In the genomic region with DNA sequence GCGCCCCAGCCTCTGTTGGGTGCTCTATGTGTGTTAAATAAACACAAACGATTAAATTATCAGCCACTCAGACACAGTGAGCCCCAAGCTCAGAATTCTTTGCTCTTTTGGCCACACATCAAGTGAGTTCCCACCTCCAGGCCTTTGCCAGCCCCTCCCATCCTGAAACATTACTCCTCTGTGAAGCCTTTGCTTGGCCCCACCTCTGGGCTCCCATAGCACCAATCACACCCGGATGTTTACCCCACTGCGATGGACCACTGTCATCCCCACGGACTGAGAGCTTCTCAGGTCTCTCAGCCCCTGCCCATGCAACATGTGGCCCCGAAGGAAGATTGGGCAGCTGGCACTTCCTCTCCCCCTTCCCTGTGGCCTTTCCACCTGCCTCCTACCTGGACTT, we compare ENCODE assay signal across 28 cellular contexts.
A peak's percentile ranks its signal among the peaks of the same experiment; 100 is the strongest.
DNase-seq lines count a peak whose midpoint lies in the region; ATAC-seq and TF ChIP-seq lines count a peak whose summit lies in the region.
"Had no signal": no experiment of that assay in that cellular context is flagged by ENCODE, and none has a peak within 500 bp of the region (broad histone marks: within the 10 kb centered on the region; RNA-seq: fewer than 3 reads in every experiment).

No MANE protein-coding gene starts in this region.

- H3K4me3 Mint-ChIP-seq in activated T-cell treated with anti-CD3 and anti-CD28 coated beads, Interleukin-2, amount 50 U/mL, for 24 hours: no peak overlapping the region
- H3K4me3 Mint-ChIP-seq in GM23338: no peak overlapping the region
- H3K4me3 Mint-ChIP-seq in chondrocyte (ENCODE audit: unreplicated experiment): no peak overlapping the region
- H3K4me3 Mint-ChIP-seq: activated CD4-positive, alpha-beta memory T cell treated with anti-CD3 and anti-CD28 coated beads, Interleukin-2, amount 10 ng/mL, durations not matched to agents 7 days and 5 days; HFFc6; nephron; T-helper 1 cell treated with Interleukin-12 subunit alpha and Interleukin-12 subunit beta and Interleukin-4 antibody, amounts not matched to agents 30 μg/mL and 1 μg/mL, for 36 hours had no signal

- no peak overlapping the region for H2BK5ac ChIP-seq in neuronal stem cell (ENCODE audit: low read length)

- DNase-seq in activated T-cell treated with anti-CD3 and anti-CD28 coated beads, Interleukin-2, amount 50 U/mL, for 24 hours: no peak
- DNase-seq in activated T-cell treated with anti-CD3 and anti-CD28 coated beads, Interleukin-2, amount 50 U/mL, for 48 hours: no peak
- no peak for DNase-seq in GM23338 (ENCODE audit: low spot score)
- DNase-seq in neuronal stem cell (ENCODE audit: low spot score): no peak
- no peak for DNase-seq in chondrocyte (ENCODE audit: low spot score)
- no peak for DNase-seq in cerebellar nuclear complex (lab: John Stamatoyannopoulos, UW)
- DNase-seq: activated CD4-positive, alpha-beta memory T cell treated with anti-CD3 and anti-CD28 coated beads, Interleukin-2, amount 10 ng/mL, durations not matched to agents 7 days and 5 days; cortex of kidney; DMS153; effector memory CD4-positive, alpha-beta T cell; GM23248; HFFc6; left cardiac atrium; mammary epithelial cell; NCI-H2029 treated with DMSO at 0.1 percent for 48 hours; NCI-H2227 treated with DMSO at 0.1 percent for 48 hours; NCI-H69; stimulated activated CD4-positive, alpha-beta T cell treated with anti-CD3 and anti-CD28 coated beads, Interleukin-4, amount 100 ng/mL, for 24 hours had no signal

- H3K9ac ChIP-seq in OCI-LY1 (ENCODE audit: low read length) (peak overlapping the region; percentile 53; the same call in 1 of the 2 replicates), neuronal stem cell (ENCODE audit: low read depth, low read length, poor library complexity) (peak overlapping the region; percentile 30)
- H3K9ac ChIP-seq: GM23248 had no signal

- H3K18ac ChIP-seq in neuronal stem cell (ENCODE audit: low read length): peak overlapping the region; percentile 40

- no peaks in the 10 kb centered on the region for H3K4me1 ChIP-seq in GM23338 (ENCODE audit: insufficient read depth)
- peaks cover 58% of the 10 kb centered on the region for H3K4me1 ChIP-seq in OCI-LY1 (ENCODE audit: insufficient read depth, low read length, severe bottlenecking)
- no peaks in the 10 kb centered on the region for H3K4me1 ChIP-seq in neuronal stem cell (ENCODE audit: control insufficient read depth in 2 of 2, insufficient read depth in 1 of 2, low read depth in 1 of 2, low read length in 2 of 2)
- H3K4me1 ChIP-seq: tibial nerve had no signal

- no peak overlapping the region for H2BK12ac ChIP-seq in neuronal stem cell (ENCODE audit: low read length)

- H3K9me3 ChIP-seq in OCI-LY1 (ENCODE audit: low read length) (no peaks in the 10 kb centered on the region), neuronal stem cell (replicated peaks in 1 of 2; ENCODE audit: control insufficient read depth in 2 of 2, insufficient read depth in 1 of 2, low read depth in 1 of 2, low read length in 2 of 2) (no peaks in the 10 kb centered on the region)
- H3K9me3 ChIP-seq: tibial nerve had no signal

- no peaks in the 10 kb centered on the region for H3K4me1 Mint-ChIP-seq in activated T-cell treated with anti-CD3 and anti-CD28 coated beads, Interleukin-2, amount 50 U/mL, for 24 hours (ENCODE audit: low read depth)
- H3K4me1 Mint-ChIP-seq in GM23338: peaks cover 9% of the 10 kb centered on the region; the same call in 1 of the 3 replicates
- peaks cover 6% of the 10 kb centered on the region for H3K4me1 Mint-ChIP-seq in chondrocyte (ENCODE audit: low read depth)

- H3K36me3 ChIP-seq in GM23338 (ENCODE audit: insufficient read depth) (no peaks in the 10 kb centered on the region; the same call in 1 of the 2 replicates), OCI-LY1 (ENCODE audit: insufficient read depth, low read length) (peaks cover 92% of the 10 kb centered on the region), neuronal stem cell (replicated peaks in 1 of 2; ENCODE audit: control insufficient read depth in 2 of 2, insufficient read depth in 2 of 2, low read length in 2 of 2) (peaks cover 42 to 100% of the 10 kb centered on the region in 2 donors)

- H2BK120ac ChIP-seq in neuronal stem cell (ENCODE audit: low read depth, low read length): no peak overlapping the region

- H2BK15ac ChIP-seq in neuronal stem cell (ENCODE audit: low read length): no peak overlapping the region

- no peaks in the 10 kb centered on the region for H3K79me1 ChIP-seq in neuronal stem cell (ENCODE audit: low read depth, low read length)

- TF ChIP-seq CTCF in GM23338 (conservative IDR thresholded peaks at IDR 0.05; ENCODE audit: low read depth in 2 of 2) (no peak), OCI-LY1 (IDR thresholded peaks at IDR 0.05; ENCODE audit: low read length) (no peak), chondrocyte (IDR thresholded peaks at IDR 0.05) (no peak)

- H3K4ac ChIP-seq in neuronal stem cell (ENCODE audit: low read length): no peak overlapping the region

- H3K27ac Mint-ChIP-seq in activated T-cell treated with anti-CD3 and anti-CD28 coated beads, Interleukin-2, amount 50 U/mL, for 24 hours: peak overlapping the region; percentile 66
- H3K27ac Mint-ChIP-seq in GM23338: 0 out of 2 replicates have a peak overlapping the region, but pooled peaks have one; percentile 14
- H3K27ac Mint-ChIP-seq in chondrocyte (ENCODE audit: unreplicated experiment): no peak overlapping the region
- H3K27ac Mint-ChIP-seq: activated CD4-positive, alpha-beta memory T cell treated with anti-CD3 and anti-CD28 coated beads, Interleukin-2, amount 10 ng/mL, durations not matched to agents 7 days and 5 days; HFFc6; T-helper 1 cell treated with Interleukin-12 subunit alpha and Interleukin-12 subunit beta and Interleukin-4 antibody, amounts not matched to agents 30 μg/mL and 1 μg/mL, for 36 hours had no signal

- H3K4me2 ChIP-seq in GM23338 (no peak overlapping the region), OCI-LY1 (ENCODE audit: low read length) (peak overlapping the region; percentile 2; the same call in 1 of the 2 replicates), neuronal stem cell (ENCODE audit: insufficient read depth, low read length, poor library complexity, severe bottlenecking) (no peak overlapping the region)
- H3K4me2 ChIP-seq: hepatocyte had no signal

- H3K79me2 ChIP-seq in GM23338 (replicated peaks; ENCODE audit: insufficient read depth) (no peaks in the 10 kb centered on the region), OCI-LY1 (ENCODE audit: insufficient read depth, low read length) (no peaks in the 10 kb centered on the region)
- H3K79me2 ChIP-seq: hepatocyte had no signal

- H3K27me3 ChIP-seq in GM23338 (ENCODE audit: insufficient read depth) (no peaks in the 10 kb centered on the region), OCI-LY1 (ENCODE audit: insufficient read depth, low read length) (no peaks in the 10 kb centered on the region), neuronal stem cell (ENCODE audit: control insufficient read depth in 3 of 3, insufficient read depth in 3 of 3, low read depth in 1 of 3, low read length in 3 of 3) (no peaks in the 10 kb centered on the region)
- H3K27me3 ChIP-seq: cardiac muscle cell, hepatocyte, tibial nerve had no signal

- H3K9me2 ChIP-seq in GM23338 (ENCODE audit: insufficient read depth): no peaks in the 10 kb centered on the region
- no peaks in the 10 kb centered on the region for H3K9me2 ChIP-seq in OCI-LY1 (ENCODE audit: low read depth, low read length)

- H3F3A ChIP-seq in GM23338 (replicated peaks; ENCODE audit: low read depth) (no peaks in the 10 kb centered on the region), OCI-LY1 (ENCODE audit: insufficient read depth, low read length) (0 out of 2 replicates have a peak, but pooled peaks cover 6% of the 10 kb centered on the region)

- no peak overlapping the region for H2AK5ac ChIP-seq in neuronal stem cell (ENCODE audit: low read depth, low read length)

- no peak overlapping the region for H4K8ac ChIP-seq in neuronal stem cell (ENCODE audit: low read depth, low read length)

- H3K27me3 Mint-ChIP-seq in activated T-cell treated with anti-CD3 and anti-CD28 coated beads, Interleukin-2, amount 50 U/mL, for 24 hours: no peaks in the 10 kb centered on the region
- H3K27me3 Mint-ChIP-seq in GM23338 (ENCODE audit: insufficient read depth, low read depth, poor library complexity) (no peaks in the 10 kb centered on the region), chondrocyte (ENCODE audit: low read depth) (no peaks in the 10 kb centered on the region)
- H3K27me3 Mint-ChIP-seq: activated CD4-positive, alpha-beta memory T cell treated with anti-CD3 and anti-CD28 coated beads, Interleukin-2, amount 10 ng/mL, durations not matched to agents 7 days and 5 days had no signal

- peak overlapping the region; percentile 86 for H3K23ac ChIP-seq in neuronal stem cell (ENCODE audit: low read depth, low read length, poor library complexity)

- ATAC-seq in GM23338 (peak; percentile 53), HG02970 (IDR thresholded peaks at IDR 0.05; ENCODE audit: low FRiP score, unreplicated experiment) (no peak)
- ATAC-seq: K562, left cardiac atrium had no signal

- H3K9me3 Mint-ChIP-seq in activated T-cell treated with anti-CD3 and anti-CD28 coated beads, Interleukin-2, amount 50 U/mL, for 24 hours: no peaks in the 10 kb centered on the region
- H3K9me3 Mint-ChIP-seq in GM23338 (no peaks in the 10 kb centered on the region; the same call in 2 of the 3 replicates), chondrocyte (ENCODE audit: low read depth) (no peaks in the 10 kb centered on the region)
- H3K9me3 Mint-ChIP-seq: activated CD4-positive, alpha-beta memory T cell treated with anti-CD3 and anti-CD28 coated beads, Interleukin-2, amount 10 ng/mL, durations not matched to agents 7 days and 5 days; HFFc6; nephron; T-helper 1 cell treated with Interleukin-12 subunit alpha and Interleukin-12 subunit beta and Interleukin-4 antibody, amounts not matched to agents 30 μg/mL and 1 μg/mL, for 36 hours had no signal

- H3K4me3 ChIP-seq in GM23338 (no peak overlapping the region), OCI-LY1 (ENCODE audit: low read depth, low read length, poor library complexity, severe bottlenecking) (no peak overlapping the region), neuronal stem cell (ENCODE audit: low read length in 2 of 2) (no peak overlapping the region)
- H3K4me3 ChIP-seq: cardiac muscle cell, GM23248, hepatocyte, K562, tibial nerve had no signal

- H3K14ac ChIP-seq in neuronal stem cell (ENCODE audit: low read length): no peak overlapping the region

- H3K36me3 Mint-ChIP-seq in activated T-cell treated with anti-CD3 and anti-CD28 coated beads, Interleukin-2, amount 50 U/mL, for 24 hours (ENCODE audit: low read depth): peaks cover 99% of the 10 kb centered on the region
- H3K36me3 Mint-ChIP-seq in GM23338 (ENCODE audit: low read depth) (peaks cover 73% of the 10 kb centered on the region), chondrocyte (ENCODE audit: low read depth) (no peaks in the 10 kb centered on the region)

- H2AFZ ChIP-seq in GM23338: no peak overlapping the region
- H2AFZ ChIP-seq in OCI-LY1 (ENCODE audit: low read length): no peak overlapping the region
- H2AFZ ChIP-seq in neuronal stem cell (ENCODE audit: low read length): no peak overlapping the region
- H2AFZ ChIP-seq: GM23248, hepatocyte had no signal

- no peaks in the 10 kb centered on the region for H4K20me1 ChIP-seq in GM23338 (replicated peaks; ENCODE audit: insufficient read depth)
- no peaks in the 10 kb centered on the region for H4K20me1 ChIP-seq in OCI-LY1 (ENCODE audit: insufficient read depth, low read length)

- H4K91ac ChIP-seq in neuronal stem cell (ENCODE audit: low read depth, low read length, poor library complexity): no peak overlapping the region

- H3K27ac ChIP-seq in GM23338 (ENCODE audit: low read depth): no peak overlapping the region
- peak overlapping the region; percentile 95 for H3K27ac ChIP-seq in OCI-LY1 (ENCODE audit: low read depth, low read length, poor library complexity, severe bottlenecking)
- no peak overlapping the region for H3K27ac ChIP-seq in neuronal stem cell (replicated peaks; ENCODE audit: low read length)
- H3K27ac ChIP-seq: cardiac muscle cell, epithelial cell of prostate, GM23248, hepatocyte, RWPE1, tibial nerve had no signal

- no CpG with 5 or more reads among the region's 6 CpGs for WGBS in neuronal stem cell (ENCODE audit: extremely low coverage in 2 of 2, insufficient read length in 2 of 2, insufficient replicate concordance in 1 of 2), 2 donors
